1 cellular context compared by ENCODE assay signal in the genomic region with DNA sequence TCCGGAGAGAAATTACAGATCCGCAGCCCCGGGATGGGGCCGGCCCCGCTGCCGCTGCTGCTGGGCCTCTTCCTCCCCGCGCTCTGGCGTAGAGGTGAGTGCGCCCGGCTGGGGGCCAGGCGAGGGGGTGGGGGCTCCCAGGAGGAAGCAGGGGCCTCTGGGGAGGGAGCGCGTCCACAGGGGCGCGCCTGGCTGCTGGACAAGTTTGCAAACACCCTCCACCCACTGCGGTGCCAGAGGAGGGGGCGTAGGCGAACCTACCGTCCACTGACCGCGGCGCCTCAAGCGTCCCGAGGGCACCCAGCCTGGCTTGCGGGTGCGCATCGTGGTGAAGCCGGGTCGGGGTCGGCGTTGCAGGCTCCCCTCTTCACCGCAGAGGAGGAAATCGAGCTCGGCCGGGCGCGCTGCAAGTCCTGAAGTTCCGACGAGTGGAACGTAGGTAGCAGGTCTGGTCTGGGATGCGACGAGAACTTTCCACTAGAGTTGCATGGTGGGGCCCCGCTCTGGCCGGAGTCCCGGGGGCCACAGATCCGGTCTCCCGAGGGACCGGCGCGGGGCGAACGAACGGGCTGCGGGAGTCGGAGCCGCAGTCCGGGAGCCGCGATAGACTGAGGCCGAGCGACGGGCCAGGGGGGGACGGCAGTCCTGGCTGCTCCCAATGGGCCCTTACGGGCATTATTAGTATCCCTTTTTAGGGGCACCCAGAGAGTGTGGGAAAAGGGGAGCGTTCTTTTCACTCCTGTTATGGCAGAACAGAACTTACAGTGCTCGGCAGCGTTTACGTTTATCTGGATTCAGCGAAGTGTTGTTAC.
TF ChIP-seq lines count a peak whose summit lies in the region.

No MANE protein-coding gene starts in this region.

TF ChIP-seq in HepG2, 621 proteins besides CTCF, POLR2A, EP300 and RAD21 (continued from another document and continues in another):
- TF ChIP-seq, protein P1, sequence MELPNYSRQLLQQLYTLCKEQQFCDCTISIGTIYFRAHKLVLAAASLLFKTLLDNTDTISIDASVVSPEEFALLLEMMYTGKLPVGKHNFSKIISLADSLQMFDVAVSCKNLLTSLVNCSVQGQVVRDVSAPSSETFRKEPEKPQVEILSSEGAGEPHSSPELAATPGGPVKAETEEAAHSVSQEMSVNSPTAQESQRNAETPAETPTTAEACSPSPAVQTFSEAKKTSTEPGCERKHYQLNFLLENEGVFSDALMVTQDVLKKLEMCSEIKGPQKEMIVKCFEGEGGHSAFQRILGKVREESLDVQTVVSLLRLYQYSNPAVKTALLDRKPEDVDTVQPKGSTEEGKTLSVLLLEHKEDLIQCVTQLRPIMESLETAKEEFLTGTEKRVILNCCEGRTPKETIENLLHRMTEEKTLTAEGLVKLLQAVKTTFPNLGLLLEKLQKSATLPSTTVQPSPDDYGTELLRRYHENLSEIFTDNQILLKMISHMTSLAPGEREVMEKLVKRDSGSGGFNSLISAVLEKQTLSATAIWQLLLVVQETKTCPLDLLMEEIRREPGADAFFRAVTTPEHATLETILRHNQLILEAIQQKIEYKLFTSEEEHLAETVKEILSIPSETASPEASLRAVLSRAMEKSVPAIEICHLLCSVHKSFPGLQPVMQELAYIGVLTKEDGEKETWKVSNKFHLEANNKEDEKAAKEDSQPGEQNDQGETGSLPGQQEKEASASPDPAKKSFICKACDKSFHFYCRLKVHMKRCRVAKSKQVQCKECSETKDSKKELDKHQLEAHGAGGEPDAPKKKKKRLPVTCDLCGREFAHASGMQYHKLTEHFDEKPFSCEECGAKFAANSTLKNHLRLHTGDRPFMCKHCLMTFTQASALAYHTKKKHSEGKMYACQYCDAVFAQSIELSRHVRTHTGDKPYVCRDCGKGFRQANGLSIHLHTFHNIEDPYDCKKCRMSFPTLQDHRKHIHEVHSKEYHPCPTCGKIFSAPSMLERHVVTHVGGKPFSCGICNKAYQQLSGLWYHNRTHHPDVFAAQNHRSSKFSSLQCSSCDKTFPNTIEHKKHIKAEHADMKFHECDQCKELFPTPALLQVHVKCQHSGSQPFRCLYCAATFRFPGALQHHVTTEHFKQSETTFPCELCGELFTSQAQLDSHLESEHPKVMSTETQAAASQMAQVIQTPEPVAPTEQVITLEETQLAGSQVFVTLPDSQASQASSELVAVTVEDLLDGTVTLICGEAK (IDR thresholded peaks at IDR 0.05): no peak
- TF ChIP-seq, protein P1 (CRISPR knock-in tag; IDR thresholded peaks at IDR 0.05): 0 out of 2 replicates have a peak, but pooled peaks have one; percentile 35
- no peak for TF ChIP-seq CREM (IDR thresholded peaks at IDR 0.05)
- TF ChIP-seq CREM (CRISPR knock-in tag; IDR thresholded peaks at IDR 0.05): no peak
- TF ChIP-seq ZSCAN9 (CRISPR knock-in tag; IDR thresholded peaks at IDR 0.05; ENCODE audit: borderline replicate concordance): no peak; the same call in 1 of the 2 replicates
- no peak for TF ChIP-seq HMGA1 (CRISPR knock-in tag; conservative IDR thresholded peaks at IDR 0.05)
- 0 out of 2 replicates have a peak, but pooled peaks have one; percentile 32 for TF ChIP-seq ELF4 (CRISPR knock-in tag; IDR thresholded peaks at IDR 0.05; ENCODE audit: borderline replicate concordance)
- peak; percentile 97 for TF ChIP-seq AGO2 (optimal IDR thresholded peaks at IDR 0.05; ENCODE audit: low read depth, low read length)
- TF ChIP-seq, protein P2, sequence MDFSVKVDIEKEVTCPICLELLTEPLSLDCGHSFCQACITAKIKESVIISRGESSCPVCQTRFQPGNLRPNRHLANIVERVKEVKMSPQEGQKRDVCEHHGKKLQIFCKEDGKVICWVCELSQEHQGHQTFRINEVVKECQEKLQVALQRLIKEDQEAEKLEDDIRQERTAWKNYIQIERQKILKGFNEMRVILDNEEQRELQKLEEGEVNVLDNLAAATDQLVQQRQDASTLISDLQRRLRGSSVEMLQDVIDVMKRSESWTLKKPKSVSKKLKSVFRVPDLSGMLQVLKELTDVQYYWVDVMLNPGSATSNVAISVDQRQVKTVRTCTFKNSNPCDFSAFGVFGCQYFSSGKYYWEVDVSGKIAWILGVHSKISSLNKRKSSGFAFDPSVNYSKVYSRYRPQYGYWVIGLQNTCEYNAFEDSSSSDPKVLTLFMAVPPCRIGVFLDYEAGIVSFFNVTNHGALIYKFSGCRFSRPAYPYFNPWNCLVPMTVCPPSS (IDR thresholded peaks at IDR 0.05): no peak
- TF ChIP-seq NR1H2 (CRISPR knock-in tag; IDR thresholded peaks at IDR 0.05; ENCODE audit: borderline replicate concordance, low read depth): no peak
- TF ChIP-seq ZNF850 (CRISPR knock-in tag; conservative IDR thresholded peaks at IDR 0.05): no peak
- TF ChIP-seq, protein P3, sequence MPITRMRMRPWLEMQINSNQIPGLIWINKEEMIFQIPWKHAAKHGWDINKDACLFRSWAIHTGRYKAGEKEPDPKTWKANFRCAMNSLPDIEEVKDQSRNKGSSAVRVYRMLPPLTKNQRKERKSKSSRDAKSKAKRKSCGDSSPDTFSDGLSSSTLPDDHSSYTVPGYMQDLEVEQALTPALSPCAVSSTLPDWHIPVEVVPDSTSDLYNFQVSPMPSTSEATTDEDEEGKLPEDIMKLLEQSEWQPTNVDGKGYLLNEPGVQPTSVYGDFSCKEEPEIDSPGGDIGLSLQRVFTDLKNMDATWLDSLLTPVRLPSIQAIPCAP (CRISPR knock-in tag; IDR thresholded peaks at IDR 0.05; ENCODE audit: low read depth): no peak
- TF ChIP-seq SUZ12 (IDR thresholded peaks at IDR 0.05; ENCODE audit: low read depth, low read length): no peak
- TF ChIP-seq CBX2 (IDR thresholded peaks at IDR 0.05; ENCODE audit: low read depth, low read length): no peak
- no peak for TF ChIP-seq CBX2 (CRISPR knock-in tag; IDR thresholded peaks at IDR 0.05; ENCODE audit: low read depth)
- TF ChIP-seq ZFP41 (CRISPR knock-in tag; IDR thresholded peaks at IDR 0.05; ENCODE audit: borderline replicate concordance): peak; percentile 81; the same call in 1 of the 2 replicates
- no peak for TF ChIP-seq POLR2AphosphoS2 (IDR thresholded peaks at IDR 0.05; ENCODE audit: low read depth, low read length)
- TF ChIP-seq, protein P4, sequence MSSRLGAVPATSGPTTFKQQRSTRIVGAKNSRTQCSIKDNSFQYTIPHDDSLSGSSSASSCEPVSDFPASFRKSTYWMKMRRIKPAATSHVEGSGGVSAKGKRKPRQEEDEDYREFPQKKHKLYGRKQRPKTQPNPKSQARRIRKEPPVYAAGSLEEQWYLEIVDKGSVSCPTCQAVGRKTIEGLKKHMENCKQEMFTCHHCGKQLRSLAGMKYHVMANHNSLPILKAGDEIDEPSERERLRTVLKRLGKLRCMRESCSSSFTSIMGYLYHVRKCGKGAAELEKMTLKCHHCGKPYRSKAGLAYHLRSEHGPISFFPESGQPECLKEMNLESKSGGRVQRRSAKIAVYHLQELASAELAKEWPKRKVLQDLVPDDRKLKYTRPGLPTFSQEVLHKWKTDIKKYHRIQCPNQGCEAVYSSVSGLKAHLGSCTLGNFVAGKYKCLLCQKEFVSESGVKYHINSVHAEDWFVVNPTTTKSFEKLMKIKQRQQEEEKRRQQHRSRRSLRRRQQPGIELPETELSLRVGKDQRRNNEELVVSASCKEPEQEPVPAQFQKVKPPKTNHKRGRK (CRISPR knock-in tag; IDR thresholded peaks at IDR 0.05): peak; percentile 59; the same call in 1 of the 2 replicates
- TF ChIP-seq, protein P5, sequence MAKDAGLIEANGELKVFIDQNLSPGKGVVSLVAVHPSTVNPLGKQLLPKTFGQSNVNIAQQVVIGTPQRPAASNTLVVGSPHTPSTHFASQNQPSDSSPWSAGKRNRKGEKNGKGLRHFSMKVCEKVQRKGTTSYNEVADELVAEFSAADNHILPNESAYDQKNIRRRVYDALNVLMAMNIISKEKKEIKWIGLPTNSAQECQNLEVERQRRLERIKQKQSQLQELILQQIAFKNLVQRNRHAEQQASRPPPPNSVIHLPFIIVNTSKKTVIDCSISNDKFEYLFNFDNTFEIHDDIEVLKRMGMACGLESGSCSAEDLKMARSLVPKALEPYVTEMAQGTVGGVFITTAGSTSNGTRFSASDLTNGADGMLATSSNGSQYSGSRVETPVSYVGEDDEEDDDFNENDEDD (CRISPR knock-in tag; IDR thresholded peaks at IDR 0.05; ENCODE audit: borderline replicate concordance): peak; percentile 68; the same call in 1 of the 2 replicates
- peak; percentile 65 for TF ChIP-seq HDAC1 (CRISPR knock-in tag; IDR thresholded peaks at IDR 0.05)
- peak; percentile 80; the same call in 1 of the 2 replicates for TF ChIP-seq ZNF616 (CRISPR knock-in tag; IDR thresholded peaks at IDR 0.05; ENCODE audit: low read depth)
- TF ChIP-seq ZNF3 (CRISPR knock-in tag; IDR thresholded peaks at IDR 0.05): no peak
- no peak for TF ChIP-seq ZNF572 (CRISPR knock-in tag; IDR thresholded peaks at IDR 0.05)
- TF ChIP-seq, protein P6, sequence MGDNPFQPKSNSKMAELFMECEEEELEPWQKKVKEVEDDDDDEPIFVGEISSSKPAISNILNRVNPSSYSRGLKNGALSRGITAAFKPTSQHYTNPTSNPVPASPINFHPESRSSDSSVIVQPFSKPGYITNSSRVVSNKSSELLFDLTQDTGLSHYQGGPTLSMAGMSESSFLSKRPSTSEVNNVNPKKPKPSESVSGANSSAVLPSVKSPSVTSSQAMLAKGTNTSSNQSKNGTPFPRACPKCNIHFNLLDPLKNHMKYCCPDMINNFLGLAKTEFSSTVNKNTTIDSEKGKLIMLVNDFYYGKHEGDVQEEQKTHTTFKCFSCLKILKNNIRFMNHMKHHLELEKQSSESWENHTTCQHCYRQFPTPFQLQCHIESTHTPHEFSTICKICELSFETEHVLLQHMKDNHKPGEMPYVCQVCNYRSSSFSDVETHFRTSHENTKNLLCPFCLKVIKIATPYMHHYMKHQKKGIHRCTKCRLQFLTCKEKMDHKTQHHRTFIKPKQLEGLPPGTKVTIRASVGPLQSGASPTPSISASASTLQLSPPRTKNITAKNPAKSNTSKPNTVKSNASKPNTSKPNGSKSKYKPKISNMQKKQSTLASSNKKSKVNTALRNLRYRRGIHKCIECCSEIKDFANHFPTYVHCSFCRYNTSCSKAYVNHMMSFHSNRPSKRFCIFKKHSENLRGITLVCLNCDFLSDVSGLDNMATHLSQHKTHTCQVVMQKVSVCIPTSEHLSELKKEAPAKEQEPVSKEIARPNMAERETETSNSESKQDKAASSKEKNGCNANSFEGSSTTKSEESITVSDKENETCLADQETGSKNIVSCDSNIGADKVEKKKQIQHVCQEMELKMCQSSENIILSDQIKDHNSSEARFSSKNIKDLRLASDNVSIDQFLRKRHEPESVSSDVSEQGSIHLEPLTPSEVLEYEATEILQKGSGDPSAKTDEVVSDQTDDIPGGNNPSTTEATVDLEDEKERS (CRISPR knock-in tag; IDR thresholded peaks at IDR 0.05): no peak
- TF ChIP-seq, protein P7, sequence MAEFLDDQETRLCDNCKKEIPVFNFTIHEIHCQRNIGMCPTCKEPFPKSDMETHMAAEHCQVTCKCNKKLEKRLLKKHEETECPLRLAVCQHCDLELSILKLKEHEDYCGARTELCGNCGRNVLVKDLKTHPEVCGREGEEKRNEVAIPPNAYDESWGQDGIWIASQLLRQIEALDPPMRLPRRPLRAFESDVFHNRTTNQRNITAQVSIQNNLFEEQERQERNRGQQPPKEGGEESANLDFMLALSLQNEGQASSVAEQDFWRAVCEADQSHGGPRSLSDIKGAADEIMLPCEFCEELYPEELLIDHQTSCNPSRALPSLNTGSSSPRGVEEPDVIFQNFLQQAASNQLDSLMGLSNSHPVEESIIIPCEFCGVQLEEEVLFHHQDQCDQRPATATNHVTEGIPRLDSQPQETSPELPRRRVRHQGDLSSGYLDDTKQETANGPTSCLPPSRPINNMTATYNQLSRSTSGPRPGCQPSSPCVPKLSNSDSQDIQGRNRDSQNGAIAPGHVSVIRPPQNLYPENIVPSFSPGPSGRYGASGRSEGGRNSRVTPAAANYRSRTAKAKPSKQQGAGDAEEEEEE (CRISPR knock-in tag; IDR thresholded peaks at IDR 0.05; ENCODE audit: borderline replicate concordance): peak; percentile 89; the same call in 1 of the 2 replicates
- TF ChIP-seq MTF1 (CRISPR knock-in tag; IDR thresholded peaks at IDR 0.05): no peak
- TF ChIP-seq, protein P8, sequence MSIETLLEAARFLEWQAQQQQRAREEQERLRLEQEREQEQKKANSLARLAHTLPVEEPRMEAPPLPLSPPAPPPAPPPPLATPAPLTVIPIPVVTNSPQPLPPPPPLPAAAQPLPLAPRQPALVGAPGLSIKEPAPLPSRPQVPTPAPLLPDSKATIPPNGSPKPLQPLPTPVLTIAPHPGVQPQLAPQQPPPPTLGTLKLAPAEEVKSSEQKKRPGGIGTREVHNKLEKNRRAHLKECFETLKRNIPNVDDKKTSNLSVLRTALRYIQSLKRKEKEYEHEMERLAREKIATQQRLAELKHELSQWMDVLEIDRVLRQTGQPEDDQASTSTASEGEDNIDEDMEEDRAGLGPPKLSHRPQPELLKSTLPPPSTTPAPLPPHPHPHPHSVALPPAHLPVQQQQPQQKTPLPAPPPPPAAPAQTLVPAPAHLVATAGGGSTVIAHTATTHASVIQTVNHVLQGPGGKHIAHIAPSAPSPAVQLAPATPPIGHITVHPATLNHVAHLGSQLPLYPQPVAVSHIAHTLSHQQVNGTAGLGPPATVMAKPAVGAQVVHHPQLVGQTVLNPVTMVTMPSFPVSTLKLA (IDR thresholded peaks at IDR 0.05): no peak
- TF ChIP-seq, protein P9, sequence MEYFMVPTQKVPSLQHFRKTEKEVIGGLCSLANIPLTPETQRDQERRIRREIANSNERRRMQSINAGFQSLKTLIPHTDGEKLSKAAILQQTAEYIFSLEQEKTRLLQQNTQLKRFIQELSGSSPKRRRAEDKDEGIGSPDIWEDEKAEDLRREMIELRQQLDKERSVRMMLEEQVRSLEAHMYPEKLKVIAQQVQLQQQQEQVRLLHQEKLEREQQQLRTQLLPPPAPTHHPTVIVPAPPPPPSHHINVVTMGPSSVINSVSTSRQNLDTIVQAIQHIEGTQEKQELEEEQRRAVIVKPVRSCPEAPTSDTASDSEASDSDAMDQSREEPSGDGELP (IDR thresholded peaks at IDR 0.05; ENCODE audit: borderline replicate concordance, low read depth): 0 out of 2 replicates have a peak, but pooled peaks have one; percentile 5
